28 cellular contexts compared by ENCODE assay signal in genomic region chr13:59373341-59373740, GRCh38.
"Had no signal": no experiment of that assay in that cellular context is flagged by ENCODE, and none has a peak within 500 bp of the region (broad histone marks: within the 10 kb centered on the region; RNA-seq: fewer than 3 reads in every experiment).

No MANE protein-coding gene starts in this region.

- H3K4me3 ChIP-seq: adrenal gland, body of pancreas, coronary artery, dorsolateral prefrontal cortex, esophagus squamous epithelium, gastroesophageal sphincter had no signal

- H3K36me3 ChIP-seq: adrenal gland, esophagus squamous epithelium, gastroesophageal sphincter had no signal

- H3K27ac ChIP-seq: adrenal gland, body of pancreas, coronary artery, dorsolateral prefrontal cortex, epithelial cell of prostate, esophagus squamous epithelium, gastroesophageal sphincter had no signal

- H3K9me3 ChIP-seq: adrenal gland, body of pancreas, esophagus squamous epithelium, gastroesophageal sphincter had no signal

- ATAC-seq: activated CD4-positive, alpha-beta T cell treated with anti-CD3 and anti-CD28 coated beads for 36 hours; activated CD8-positive, alpha-beta memory T cell treated with anti-CD3 and anti-CD28 coated beads, Interleukin-2, amount 10 ng/mL, durations not matched to agents 7 days and 5 days; activated CD8-positive, alpha-beta T cell treated with anti-CD3 and anti-CD28 coated beads, Interleukin-2, amount 10 ng/mL, durations not matched to agents 7 days and 5 days; activated naive CD8-positive, alpha-beta T cell treated with anti-CD3 and anti-CD28 coated beads, Interleukin-2, amount 50 U/mL, for 24 hours; body of pancreas; gastroesophageal sphincter; T-helper 17 cell had no signal

- DNase-seq: activated CD4-positive, alpha-beta memory T cell treated with anti-CD3 and anti-CD28 coated beads for 36 hours; activated CD4-positive, alpha-beta T cell treated with anti-CD3 and anti-CD28 coated beads for 36 hours; activated CD4-positive, alpha-beta T cell treated with anti-CD3 and anti-CD28 coated beads, Interleukin-2, amount 10 ng/mL, durations not matched to agents 24 days and 14 days; activated CD4-positive, CD25-positive, alpha-beta regulatory T cell; activated CD4-positive, CD25-positive, alpha-beta regulatory T cell treated with anti-CD3 and anti-CD28 coated beads, Interleukin-2, amount 50 U/mL, for 72 hours; activated CD8-positive, alpha-beta memory T cell treated with anti-CD3 and anti-CD28 coated beads, Interleukin-2, amount 10 ng/mL, durations not matched to agents 7 days and 5 days; activated CD8-positive, alpha-beta memory T cell treated with anti-CD3 and anti-CD28 coated beads, Interleukin-2, amount 50 U/mL, for 4 hours; activated CD8-positive, alpha-beta T cell treated with anti-CD3 and anti-CD28 coated beads, Interleukin-2, amount 10 ng/mL, durations not matched to agents 7 days and 5 days; activated effector memory CD4-positive, alpha-beta T cell treated with anti-CD3 and anti-CD28 coated beads, Interleukin-2, amount 50 U/mL, for 16 hours; activated naive CD4-positive, alpha-beta T cell treated with anti-CD3 and anti-CD28 coated beads for 36 hours; activated naive CD8-positive, alpha-beta T cell treated with anti-CD3 and anti-CD28 coated beads for 36 hours; activated naive CD8-positive, alpha-beta T cell treated with anti-CD3 and anti-CD28 coated beads, Interleukin-2, amount 50 U/mL, for 24 hours; activated T-cell treated with anti-CD3 and anti-CD28 coated beads, Interleukin-2, amount 50 U/mL, for 1 hour; activated T-cell treated with anti-CD3 and anti-CD28 coated beads, Interleukin-2, amount 50 U/mL, for 48 hours; adrenal gland; amygdala; aorta; body of pancreas; dorsolateral prefrontal cortex; effector memory CD4-positive, alpha-beta T cell; esophagus squamous epithelium; foreskin melanocyte; T-helper 1 cell; T-helper 17 cell; T1000 had no signal

- H3K27me3 ChIP-seq: adrenal gland, body of pancreas, esophagus squamous epithelium, gastroesophageal sphincter had no signal
